ENCODE assay signal across 9 cellular contexts in genomic region chr9:105405514-105406131, GRCh38.
A peak's percentile ranks its signal among the peaks of the same experiment; 100 is the strongest.
DNase-seq lines count a peak whose midpoint lies in the region; ATAC-seq and TF ChIP-seq lines count a peak whose summit lies in the region.
"Had no signal": no experiment of that assay in that cellular context is flagged by ENCODE, and none has a peak within 500 bp of the region (broad histone marks: within the 10 kb centered on the region; RNA-seq: fewer than 3 reads in every experiment).

No MANE protein-coding gene starts in this region.

- in situ Hi-C loops in brain microvascular endothelial cell (cut with HindIII; ENCODE audit: low pct_ligation_motif_present, low sequenced_read_pairs) = no loop called here

- H3K27me3 ChIP-seq in brain microvascular endothelial cell (replicated peaks) = no peaks in the 10 kb centered on the region

- H3K36me3 ChIP-seq in brain microvascular endothelial cell (replicated peaks) = no peaks in the 10 kb centered on the region
- H3K36me3 ChIP-seq: thoracic aorta had no signal

- no peak overlapping the region for H3K27ac ChIP-seq in brain microvascular endothelial cell
- H3K27ac ChIP-seq: thoracic aorta had no signal

- ATAC-seq in HG03175 (IDR thresholded peaks at IDR 0.05; ENCODE audit: unreplicated experiment) = peak; percentile 95

- TF ChIP-seq CTCF in brain microvascular endothelial cell (IDR thresholded peaks at IDR 0.05; ENCODE audit: low read depth, low read length, missing control alignments) = no peak

- no peak overlapping the region for H3K4me3 ChIP-seq in brain microvascular endothelial cell (ENCODE audit: low read depth, low read length)
- H3K4me3 ChIP-seq: thoracic aorta had no signal

- DNase-seq in stimulated activated CD4-positive, alpha-beta T cell treated with anti-CD3 and anti-CD28 coated beads, Interleukin-12 subunit alpha, Interleukin-12 subunit beta, amount 100 ng/mL, for 24 hours (ENCODE audit: low read depth in 2 of 2) = peak; percentile 14 to 21
- no peak for DNase-seq in stimulated activated CD4-positive, alpha-beta T cell treated with anti-CD3 and anti-CD28 coated beads, Interleukin-12 subunit alpha, Interleukin-12 subunit beta, amount 100 ng/mL, for 4 hours
- DNase-seq in T follicular helper cell (ENCODE audit: low read depth) (peak; percentile 37), brain microvascular endothelial cell (peak; percentile 17), NCI-H2227 treated with DMSO at 0.1 percent for 48 hours (lab: John Stamatoyannopoulos, UW) (no peak), DMS153 treated with DMSO at 0.1 percent for 48 hours (lab: John Stamatoyannopoulos, UW; ENCODE audit: unreplicated experiment) (no peak)
- DNase-seq in stimulated activated naive CD4-positive, alpha-beta T cell (lab: John Stamatoyannopoulos, UW) = peak; percentile 9 to 90 (median 66)

Comparison
In these comparisons a context has a peak if more than half of its experiments do, and no peak if none do; other contexts are left out.
1. DNase-seq: peak in stimulated activated CD4-positive, alpha-beta T cell treated with anti-CD3 and anti-CD28 coated beads, Interleukin-12 subunit alpha, Interleukin-12 subunit beta, amount 100 ng/mL, for 24 hours (2 of 2), T follicular helper cell (single experiment), brain microvascular endothelial cell (single experiment) and stimulated activated naive CD4-positive, alpha-beta T cell (6 of 6); none in stimulated activated CD4-positive, alpha-beta T cell treated with anti-CD3 and anti-CD28 coated beads, Interleukin-12 subunit alpha, Interleukin-12 subunit beta, amount 100 ng/mL, for 4 hours (single experiment), NCI-H2227 treated with DMSO at 0.1 percent for 48 hours (single experiment) and DMS153 treated with DMSO at 0.1 percent for 48 hours (single experiment).